In the genomic region with DNA sequence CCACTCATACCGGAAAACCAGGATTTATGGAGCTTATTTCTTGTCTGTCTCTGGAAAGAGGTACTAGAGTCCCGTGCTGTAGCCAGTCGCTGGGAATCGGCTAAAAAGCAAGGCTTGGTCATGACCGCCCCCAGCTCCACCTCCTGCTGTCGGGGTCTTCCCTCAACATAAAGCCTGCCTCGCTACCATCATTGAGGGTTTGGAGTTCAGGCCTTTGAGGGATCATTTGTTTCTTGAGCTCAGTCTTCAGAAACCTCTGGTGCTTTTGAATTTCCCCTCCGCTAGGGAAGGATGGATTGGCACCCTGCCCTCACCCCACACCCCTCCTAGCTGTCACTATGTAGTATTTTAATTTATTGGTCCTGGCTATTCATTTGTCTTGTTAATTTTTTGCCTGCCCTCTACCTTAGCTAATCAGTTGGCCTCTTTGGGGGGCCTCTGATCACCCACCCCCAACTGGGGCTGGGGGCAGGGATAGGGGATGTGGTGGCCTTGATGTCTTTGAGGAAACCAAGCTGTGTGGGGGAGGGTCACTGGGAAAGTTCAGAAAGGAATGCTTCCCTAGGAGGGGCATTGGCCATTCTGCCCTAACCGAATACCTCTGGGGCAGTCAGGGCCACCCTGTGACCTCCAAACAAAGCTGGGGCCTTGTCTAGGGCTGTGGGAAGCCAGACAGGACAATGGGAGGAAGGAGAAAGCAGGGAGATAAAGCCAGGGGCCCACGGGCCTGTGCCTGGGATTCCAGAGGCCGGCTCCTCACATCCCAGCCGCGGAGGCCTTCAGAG, we compare ENCODE assay signal across 16 cellular contexts.
A peak's percentile ranks its signal among the peaks of the same experiment; 100 is the strongest.
DNase-seq lines count a peak whose midpoint lies in the region; ATAC-seq, FAIRE-seq and TF ChIP-seq lines count a peak whose summit lies in the region.
"Had no signal": no experiment of that assay in that cellular context is flagged by ENCODE, and none has a peak within 500 bp of the region (broad histone marks: within the 10 kb centered on the region; RNA-seq: fewer than 3 reads in every experiment).

No MANE protein-coding gene starts in this region.

- H4K8ac ChIP-seq in H1 (ENCODE audit: extremely low read depth, insufficient read depth, low read length): no peak overlapping the region

- POLR2A ChIA-PET in H1 (lab: Charles Lee; ENCODE audit: partially characterized antibody): interaction anchor here (0.6 to 2.3 kb wide), 7 partner anchors 10 to 83 kb away, joined by 3 to 8 read pairs (median 6); no protein-coding TSS in a partner anchor

- peak; percentile 97 for FAIRE-seq in H1 (lab: Jason Lieb, UNC)
- FAIRE-seq: A549 had no signal

- DNase-seq in ELF-1 (ENCODE audit: low read depth, low spot score) (peak; percentile 96), H1 (ENCODE audit: low read depth in 1 of 2, low spot score in 2 of 2) (peak; percentile 72 to 76), neural crest cell (ENCODE audit: low read depth, low spot score) (peak; percentile 56), mucosa of gallbladder (ENCODE audit: low spot score) (no peak)
- no peak for DNase-seq in stimulated activated naive B cell treated with anti-CD40 and anti-IgM and Interleukin-4, amounts not matched to agents 10 μg/mL and 1 μg/mL and 100 μg/mL, for 72 hours
- DNase-seq: activated CD4-positive, alpha-beta T cell treated with anti-CD3 and anti-CD28 coated beads for 4 hours; activated naive CD8-positive, alpha-beta T cell treated with anti-CD3 and anti-CD28 coated beads for 36 hours; DMS79 treated with DMSO at 0.1 percent for 48 hours; NCI-H187; NCI-H510A; SHP77 treated with DMSO at 0.1 percent for 48 hours had no signal

- H4K5ac ChIP-seq in H1 (ENCODE audit: insufficient read length, low read depth, low read length): no peak overlapping the region

- H3K56ac ChIP-seq in H1 (replicated peaks; ENCODE audit: insufficient read length, low read depth, low read length): no peak overlapping the region

- peak in 1 of 2 experiments; percentile 19; a peak in 1 of 4 replicates for TF ChIP-seq RAD21 in H1 (IDR thresholded peaks at IDR 0.05 in 1 of 2, conservative IDR thresholded peaks at IDR 0.05 in 1 of 2; ENCODE audit: low read depth in 2 of 2, low read length in 2 of 2)

- H2BK5ac ChIP-seq in H1 (ENCODE audit: low read depth, low read length): peak overlapping the region; percentile 88; the same call in 1 of the 2 replicates

- H3K9me3 ChIP-seq in H1 (ENCODE audit: insufficient read depth in 2 of 2, low read depth in 1 of 2, low read length in 1 of 2) (no peaks in the 10 kb centered on the region), iPS-18a (ENCODE audit: control insufficient read depth, low read depth, low read length) (peaks cover 7% of the 10 kb centered on the region)
- H3K9me3 ChIP-seq: A549 had no signal

- H3K9ac ChIP-seq in H1 (replicated peaks in 1 of 4; ENCODE audit: extremely low read depth in 1 of 4, low read depth in 3 of 4, low read length in 3 of 4): 0 out of 7 replicates have a peak overlapping the region, but pooled peaks of 1 of the 4 experiments have one; percentile 23
- H3K9ac ChIP-seq in iPS-18a (ENCODE audit: low read length): no peak overlapping the region

- TF ChIP-seq EP300 in H1 (IDR thresholded peaks at IDR 0.05; ENCODE audit: borderline replicate concordance in 1 of 2, low read depth in 2 of 2, low read length in 2 of 2): peak in 1 of 2 experiments; percentile 88; a peak in 2 of 3 replicates

- no peaks in the 10 kb centered on the region; the same call in none of the 2 replicates for H3K23me2 ChIP-seq in H1 (ENCODE audit: low read depth, low read length)

- H4K91ac ChIP-seq in H1 (replicated peaks; ENCODE audit: insufficient read length, low read length): peak overlapping the region; percentile 29

- H3K4me1 Mint-ChIP-seq in neural crest cell: peaks cover 86% of the 10 kb centered on the region
- no peaks in the 10 kb centered on the region for H3K4me1 Mint-ChIP-seq in stimulated activated naive B cell treated with anti-CD40 and anti-IgM and Interleukin-4, amounts not matched to agents 10 μg/mL and 1 μg/mL and 100 μg/mL, for 72 hours
- H3K4me1 Mint-ChIP-seq: CD14-positive monocyte had no signal

- H3K27me3 Mint-ChIP-seq in neural crest cell (ENCODE audit: low read depth): no peaks in the 10 kb centered on the region
- H3K27me3 Mint-ChIP-seq in stimulated activated naive B cell treated with anti-CD40 and anti-IgM and Interleukin-4, amounts not matched to agents 10 μg/mL and 1 μg/mL and 100 μg/mL, for 72 hours: peaks cover 4 to 6% of the 10 kb centered on the region in 2 donors
- H3K27me3 Mint-ChIP-seq: activated naive CD8-positive, alpha-beta T cell treated with anti-CD3 and anti-CD28 coated beads for 36 hours had no signal

- H3K27me3 ChIP-seq in H1 (replicated peaks in 1 of 4; ENCODE audit: control insufficient read depth in 3 of 4, extremely low read depth in 1 of 4, insufficient read depth in 3 of 4, low read length in 3 of 4) (peaks cover 0 to 26% (median 10%) of the 10 kb centered on the region in 4 experiments; a peak in 5 of 7 replicates), iPS-18a (ENCODE audit: control insufficient read depth, insufficient read depth, low read length) (peaks cover 22% of the 10 kb centered on the region)

- peak overlapping the region; percentile 89 for H3K27ac Mint-ChIP-seq in neural crest cell (ENCODE audit: unreplicated experiment)
- no peak overlapping the region for H3K27ac Mint-ChIP-seq in stimulated activated naive B cell treated with anti-CD40 and anti-IgM and Interleukin-4, amounts not matched to agents 10 μg/mL and 1 μg/mL and 100 μg/mL, for 72 hours
- H3K27ac Mint-ChIP-seq: activated naive CD8-positive, alpha-beta T cell treated with anti-CD3 and anti-CD28 coated beads for 36 hours had no signal

- no peak overlapping the region for H3K14ac ChIP-seq in H1 (ENCODE audit: insufficient read length)

- peak overlapping the region; percentile 79 for H3K4me3 Mint-ChIP-seq in neural crest cell
- H3K4me3 Mint-ChIP-seq in stimulated activated naive B cell treated with anti-CD40 and anti-IgM and Interleukin-4, amounts not matched to agents 10 μg/mL and 1 μg/mL and 100 μg/mL, for 72 hours: no peak overlapping the region
- H3K4me3 Mint-ChIP-seq: activated naive CD8-positive, alpha-beta T cell treated with anti-CD3 and anti-CD28 coated beads for 36 hours; CD14-positive monocyte had no signal

- H2BK15ac ChIP-seq in H1 (ENCODE audit: low read length): no peak overlapping the region

- no peak overlapping the region for H3K4ac ChIP-seq in H1 (replicated peaks; ENCODE audit: insufficient read length, low read depth, low read length)

- no peak overlapping the region for H2AFZ ChIP-seq in H1 (ENCODE audit: low read length)

- peak overlapping the region; percentile 18 for H2BK120ac ChIP-seq in H1 (replicated peaks; ENCODE audit: low read depth, low read length)

- WGBS in H1 (ENCODE audit: extremely low coverage in 1 of 2, insufficient coverage in 1 of 2, insufficient read length in 1 of 2, insufficient replicate concordance in 2 of 2, low coverage in 1 of 2, low lambda C conversion rate in 2 of 2, missing lambda C conversion rate in 1 of 2), 2 experiments: 23% methylated on average over 13 of the region's 13 CpGs; no CpG with 5 or more reads in 1 of the 2 experiments

- peaks cover 6% of the 10 kb centered on the region for H3K36me3 Mint-ChIP-seq in neural crest cell (ENCODE audit: low read depth)
- no peaks in the 10 kb centered on the region for H3K36me3 Mint-ChIP-seq in stimulated activated naive B cell treated with anti-CD40 and anti-IgM and Interleukin-4, amounts not matched to agents 10 μg/mL and 1 μg/mL and 100 μg/mL, for 72 hours
- H3K36me3 Mint-ChIP-seq: activated naive CD8-positive, alpha-beta T cell treated with anti-CD3 and anti-CD28 coated beads for 36 hours; CD14-positive monocyte had no signal

- peak overlapping the region; percentile 93 for H2BK12ac ChIP-seq in H1 (ENCODE audit: low read depth, low read length)

- peak overlapping the region; percentile 97 for H2AK5ac ChIP-seq in H1 (ENCODE audit: low read depth, low read length)

- CTCF ChIA-PET in H1 (lab: Charles Lee; ENCODE audit: partially characterized antibody): interaction anchor here (0.7 to 7.6 kb wide), 42 partner anchors 9 to 225 kb away, joined by 3 to 49 read pairs (median 4); no protein-coding TSS in a partner anchor

- peak overlapping the region; percentile 58 to 69 for H3K4me2 ChIP-seq in H1 (ENCODE audit: insufficient read depth in 1 of 2, low read depth in 2 of 2, low read length in 2 of 2)
- H3K4me2 ChIP-seq: A549 had no signal

- peaks cover 11 to 32% (median 21%) of the 10 kb centered on the region in 4 experiments for H3K4me1 ChIP-seq in H1 (replicated peaks in 1 of 4; ENCODE audit: control insufficient read depth in 3 of 4, insufficient read depth in 4 of 4, low read length in 3 of 4)
- peaks cover 28% of the 10 kb centered on the region for H3K4me1 ChIP-seq in iPS-18a (ENCODE audit: control insufficient read depth, low read depth, low read length)
- H3K4me1 ChIP-seq: A549 had no signal

- no peaks in the 10 kb centered on the region for H3K79me2 ChIP-seq in H1 (ENCODE audit: control insufficient read depth in 1 of 2, insufficient read depth in 2 of 2, low read length in 2 of 2)

- H3K79me1 ChIP-seq in H1 (ENCODE audit: low read depth, low read length): no peaks in the 10 kb centered on the region

- TF ChIP-seq POLR2A in H1 (IDR thresholded peaks at IDR 0.05; ENCODE audit: control extremely low read depth in 1 of 2, low read depth in 2 of 2, low read length in 2 of 2): no peak

- peak overlapping the region in 2 of 4 experiments; percentile 1 to 31; a peak in 3 of 8 replicates for H3K4me3 ChIP-seq in H1 (ENCODE audit: extremely low read depth in 1 of 4, insufficient read depth in 2 of 4, low read depth in 3 of 4, low read length in 4 of 4)
- H3K4me3 ChIP-seq in iPS-18a (ENCODE audit: low read length): peak overlapping the region; percentile 17
- H3K4me3 ChIP-seq: A549 had no signal

- ATAC-seq in GM21723 (IDR thresholded peaks at IDR 0.05; ENCODE audit: unreplicated experiment): no peak
- no peak for ATAC-seq in HG02970 (IDR thresholded peaks at IDR 0.05; ENCODE audit: low FRiP score, unreplicated experiment)
- ATAC-seq in stimulated activated naive B cell treated with anti-CD40 and anti-IgM and Interleukin-4, amounts not matched to agents 10 μg/mL and 1 μg/mL and 100 μg/mL, for 72 hours (replicated peaks): no peak
- ATAC-seq: A549 had no signal

- H3K23ac ChIP-seq in H1 (ENCODE audit: insufficient read length): no peak overlapping the region

- H3K9me3 Mint-ChIP-seq in neural crest cell: no peaks in the 10 kb centered on the region
- H3K9me3 Mint-ChIP-seq in stimulated activated naive B cell treated with anti-CD40 and anti-IgM and Interleukin-4, amounts not matched to agents 10 μg/mL and 1 μg/mL and 100 μg/mL, for 72 hours: no peaks in the 10 kb centered on the region
- H3K9me3 Mint-ChIP-seq: activated naive CD8-positive, alpha-beta T cell treated with anti-CD3 and anti-CD28 coated beads for 36 hours had no signal

- peak overlapping the region; percentile 11 for H3K18ac ChIP-seq in H1 (ENCODE audit: extremely low read depth, low read length)

- 0 out of 2 replicates have a peak overlapping the region, but pooled peaks have one; percentile 1 for H2BK20ac ChIP-seq in H1 (ENCODE audit: low read length)

- H4K20me1 ChIP-seq in H1 (replicated peaks in 1 of 2; ENCODE audit: control insufficient read depth in 1 of 2, insufficient read depth in 2 of 2, low read length in 2 of 2): peaks cover 0 to 1% of the 10 kb centered on the region in 2 experiments

- TF ChIP-seq CTCF in H1 (IDR thresholded peaks at IDR 0.05; ENCODE audit: control extremely low read depth in 1 of 3, insufficient read depth in 1 of 3, low read depth in 1 of 3, low read length in 3 of 3) (no peak), neural crest cell (conservative IDR thresholded peaks at IDR 0.05) (no peak)

- H3K27ac ChIP-seq in H1 (ENCODE audit: low read depth, low read length) (no peak overlapping the region; the same call in 1 of the 2 replicates), iPS-18a (ENCODE audit: low read length) (peak overlapping the region; percentile 57)
- H3K27ac ChIP-seq: A549 had no signal

- H3K36me3 ChIP-seq in H1 (ENCODE audit: control insufficient read depth in 2 of 4, insufficient read depth in 4 of 4, low read length in 3 of 4) (no peaks in the 10 kb centered on the region), iPS-18a (ENCODE audit: control insufficient read depth, low read depth, low read length) (no peaks in the 10 kb centered on the region)

Comparison
In these comparisons a context has a peak if more than half of its experiments do, and no peak if none do; other contexts are left out.
1. DNase-seq: peak in ELF-1 (single experiment), H1 (2 of 2) and neural crest cell (single experiment); none in mucosa of gallbladder (single experiment) and stimulated activated naive B cell treated with anti-CD40 and anti-IgM and Interleukin-4, amounts not matched to agents 10 μg/mL and 1 μg/mL and 100 μg/mL, for 72 hours (single experiment).